ENCODE assay signal across 1 cellular context in the genomic region with DNA sequence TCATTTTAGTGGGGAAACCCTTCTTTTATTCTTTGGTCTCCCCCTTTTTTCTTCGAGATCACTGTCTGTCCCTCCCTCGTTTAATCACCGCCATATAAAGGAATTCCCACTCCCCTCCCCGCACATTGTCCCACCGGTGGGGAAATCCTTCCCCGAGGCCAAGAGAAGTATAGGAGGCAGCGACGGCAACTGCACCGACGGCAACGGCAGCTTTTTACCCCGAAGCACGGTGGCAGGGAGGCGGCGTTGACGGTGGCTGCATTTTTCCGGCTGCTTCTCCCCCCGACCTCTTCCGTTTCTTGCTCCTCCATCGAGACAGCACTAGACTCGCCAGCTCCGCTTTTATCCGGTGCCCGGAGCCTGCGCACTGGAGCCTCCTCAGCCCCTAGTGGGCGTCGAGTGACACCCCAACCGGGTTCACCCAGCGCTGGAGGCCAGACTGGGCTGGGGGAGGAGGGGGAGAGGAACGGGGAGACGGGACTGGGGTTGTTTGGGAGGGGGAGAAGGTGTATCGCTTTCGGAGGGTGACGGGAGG.
A peak's percentile ranks its signal among the peaks of the same experiment; 100 is the strongest.
TF ChIP-seq lines count a peak whose summit lies in the region.

No MANE protein-coding gene starts in this region.

TF ChIP-seq in H1, 55 proteins besides CTCF, POLR2A, EP300 and RAD21:
- TF ChIP-seq, protein P1, sequence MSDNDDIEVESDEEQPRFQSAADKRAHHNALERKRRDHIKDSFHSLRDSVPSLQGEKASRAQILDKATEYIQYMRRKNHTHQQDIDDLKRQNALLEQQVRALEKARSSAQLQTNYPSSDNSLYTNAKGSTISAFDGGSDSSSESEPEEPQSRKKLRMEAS (IDR thresholded peaks at IDR 0.05): no peak
- TF ChIP-seq CHD2 (IDR thresholded peaks at IDR 0.05; ENCODE audit: low read length) (no peak), JUND (IDR thresholded peaks at IDR 0.05; ENCODE audit: low read length) (no peak), BRCA1 (IDR thresholded peaks at IDR 0.05; ENCODE audit: low read depth, low read length) (no peak), TCF12 (IDR thresholded peaks at IDR 0.05; ENCODE audit: low read depth, low read length) (no peak), TBP (IDR thresholded peaks at IDR 0.05; ENCODE audit: low read depth, low read length) (peak; percentile 94), CBX5 (IDR thresholded peaks at IDR 0.05; ENCODE audit: low read depth, low read length) (no peak), EGR1 (IDR thresholded peaks at IDR 0.05; ENCODE audit: borderline replicate concordance, low read depth, low read length) (no peak), TAF1 (IDR thresholded peaks at IDR 0.05; ENCODE audit: low read depth, low read length) (peak; percentile 85), ASH2L (IDR thresholded peaks at IDR 0.05; ENCODE audit: low read length) (no peak), GABPA (IDR thresholded peaks at IDR 0.05; ENCODE audit: borderline replicate concordance, insufficient read depth, low read length) (no peak), YY1 (IDR thresholded peaks at IDR 0.05; ENCODE audit: low read depth, low read length) (no peak), TAF7 (optimal IDR thresholded peaks at IDR 0.05; ENCODE audit: borderline replicate concordance, low read depth, low read length) (peak; percentile 80), PHF8 (conservative IDR thresholded peaks at IDR 0.05; ENCODE audit: low read depth, low read length) (peak; percentile 38), CBX8 (IDR thresholded peaks at IDR 0.05; ENCODE audit: borderline replicate concordance, low read depth, low read length) (no peak), NANOG (IDR thresholded peaks at IDR 0.05; ENCODE audit: insufficient read depth, low read depth, low read length, poor library complexity, severe bottlenecking) (peak; percentile 25), SP1 (IDR thresholded peaks at IDR 0.05; ENCODE audit: low read depth, low read length) (0 out of 2 replicates have a peak, but pooled peaks have one; percentile 51), CREB1 (IDR thresholded peaks at IDR 0.05) (peak; percentile 36; the same call in 1 of the 2 replicates), KDM4A (IDR thresholded peaks at IDR 0.05; ENCODE audit: low read depth, low read length, severe bottlenecking) (peak; percentile 22), SIX5 (IDR thresholded peaks at IDR 0.05; ENCODE audit: low read depth, low read length) (no peak), SIN3A (conservative IDR thresholded peaks at IDR 0.05 in 1 of 2, IDR thresholded peaks at IDR 0.05 in 1 of 2; ENCODE audit: low read depth in 1 of 2, low read length in 2 of 2) (0 out of 4 replicates have a peak, but pooled peaks of 1 of the 2 experiments have one; percentile 7), HDAC2 (IDR thresholded peaks at IDR 0.05; ENCODE audit: borderline replicate concordance in 1 of 2, low read depth in 2 of 2, low read length in 2 of 2) (no peak), FOSL1 (IDR thresholded peaks at IDR 0.05; ENCODE audit: insufficient read depth, low read depth, low read length) (no peak), SP4 (IDR thresholded peaks at IDR 0.05; ENCODE audit: low read length) (0 out of 2 replicates have a peak, but pooled peaks have one; percentile 65), NRF1 (IDR thresholded peaks at IDR 0.05; ENCODE audit: low read depth, low read length) (peak; percentile 74), RFX5 (IDR thresholded peaks at IDR 0.05; ENCODE audit: borderline replicate concordance, low read depth, low read length) (no peak), RXRA (IDR thresholded peaks at IDR 0.05; ENCODE audit: insufficient read depth, low read depth, low read length) (no peak), POU5F1 (IDR thresholded peaks at IDR 0.05; ENCODE audit: low read depth, low read length) (no peak), SRF (IDR thresholded peaks at IDR 0.05; ENCODE audit: low read depth, low read length) (no peak), SIRT6 (IDR thresholded peaks at IDR 0.05; ENCODE audit: low read length) (no peak), CTBP2 (IDR thresholded peaks at IDR 0.05; ENCODE audit: borderline replicate concordance, insufficient read depth, insufficient read length, low read length) (no peak), SP2 (IDR thresholded peaks at IDR 0.05; ENCODE audit: low read length) (0 out of 2 replicates have a peak, but pooled peaks have one; percentile 8), SAP30 (IDR thresholded peaks at IDR 0.05; ENCODE audit: insufficient read depth, insufficient replicate concordance, low read length) (no peak), EZH2 (IDR thresholded peaks at IDR 0.05; ENCODE audit: low read depth, low read length, severe bottlenecking) (no peak), CEBPB (IDR thresholded peaks at IDR 0.05; ENCODE audit: low read depth, low read length) (no peak), MAFK (IDR thresholded peaks at IDR 0.05; ENCODE audit: low read depth, low read length) (no peak), KDM1A (IDR thresholded peaks at IDR 0.05; ENCODE audit: borderline replicate concordance, low read length) (no peak), POLR2AphosphoS5 (IDR thresholded peaks at IDR 0.05; ENCODE audit: low read depth, low read length) (peak; percentile 87), ZNF274 (IDR thresholded peaks at IDR 0.05; ENCODE audit: borderline replicate concordance, extremely low read depth, low read length) (no peak), KDM5A (IDR thresholded peaks at IDR 0.05; ENCODE audit: low read length) (no peak), BACH1 (IDR thresholded peaks at IDR 0.05; ENCODE audit: low read length) (no peak), TEAD4 (IDR thresholded peaks at IDR 0.05; ENCODE audit: low read depth, low read length) (no peak), RNF2 (IDR thresholded peaks at IDR 0.05; ENCODE audit: borderline replicate concordance, low read depth, low read length, missing control alignments, poor library complexity, severe bottlenecking) (no peak), CHD1 (IDR thresholded peaks at IDR 0.05; ENCODE audit: low read depth, low read length) (peak; percentile 79; the same call in 1 of the 2 replicates), BCL11A (IDR thresholded peaks at IDR 0.05; ENCODE audit: low read depth in 2 of 2, low read length in 2 of 2) (no peak), RBBP5 (IDR thresholded peaks at IDR 0.05; ENCODE audit: borderline replicate concordance, low read depth, low read length) (no peak), SUZ12 (IDR thresholded peaks at IDR 0.05; ENCODE audit: low read length) (no peak), JUN (IDR thresholded peaks at IDR 0.05; ENCODE audit: low read depth, low read length) (0 out of 2 replicates have a peak, but pooled peaks have one; percentile 17), HDAC6 (IDR thresholded peaks at IDR 0.05; ENCODE audit: low read depth, low read length) (no peak), GTF2F1 (IDR thresholded peaks at IDR 0.05; ENCODE audit: borderline replicate concordance, low read depth, low read length) (peak; percentile 18; the same call in 1 of the 2 replicates)
- TF ChIP-seq, protein P2, sequence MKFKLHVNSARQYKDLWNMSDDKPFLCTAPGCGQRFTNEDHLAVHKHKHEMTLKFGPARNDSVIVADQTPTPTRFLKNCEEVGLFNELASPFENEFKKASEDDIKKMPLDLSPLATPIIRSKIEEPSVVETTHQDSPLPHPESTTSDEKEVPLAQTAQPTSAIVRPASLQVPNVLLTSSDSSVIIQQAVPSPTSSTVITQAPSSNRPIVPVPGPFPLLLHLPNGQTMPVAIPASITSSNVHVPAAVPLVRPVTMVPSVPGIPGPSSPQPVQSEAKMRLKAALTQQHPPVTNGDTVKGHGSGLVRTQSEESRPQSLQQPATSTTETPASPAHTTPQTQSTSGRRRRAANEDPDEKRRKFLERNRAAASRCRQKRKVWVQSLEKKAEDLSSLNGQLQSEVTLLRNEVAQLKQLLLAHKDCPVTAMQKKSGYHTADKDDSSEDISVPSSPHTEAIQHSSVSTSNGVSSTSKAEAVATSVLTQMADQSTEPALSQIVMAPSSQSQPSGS (IDR thresholded peaks at IDR 0.05; ENCODE audit: low read length): no peak
- TF ChIP-seq, protein P3, sequence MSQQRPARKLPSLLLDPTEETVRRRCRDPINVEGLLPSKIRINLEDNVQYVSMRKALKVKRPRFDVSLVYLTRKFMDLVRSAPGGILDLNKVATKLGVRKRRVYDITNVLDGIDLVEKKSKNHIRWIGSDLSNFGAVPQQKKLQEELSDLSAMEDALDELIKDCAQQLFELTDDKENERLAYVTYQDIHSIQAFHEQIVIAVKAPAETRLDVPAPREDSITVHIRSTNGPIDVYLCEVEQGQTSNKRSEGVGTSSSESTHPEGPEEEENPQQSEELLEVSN (IDR thresholded peaks at IDR 0.05): no peak
- TF ChIP-seq, protein P4, sequence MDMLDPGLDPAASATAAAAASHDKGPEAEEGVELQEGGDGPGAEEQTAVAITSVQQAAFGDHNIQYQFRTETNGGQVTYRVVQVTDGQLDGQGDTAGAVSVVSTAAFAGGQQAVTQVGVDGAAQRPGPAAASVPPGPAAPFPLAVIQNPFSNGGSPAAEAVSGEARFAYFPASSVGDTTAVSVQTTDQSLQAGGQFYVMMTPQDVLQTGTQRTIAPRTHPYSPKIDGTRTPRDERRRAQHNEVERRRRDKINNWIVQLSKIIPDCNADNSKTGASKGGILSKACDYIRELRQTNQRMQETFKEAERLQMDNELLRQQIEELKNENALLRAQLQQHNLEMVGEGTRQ (IDR thresholded peaks at IDR 0.05; ENCODE audit: low read length): no peak
- TF ChIP-seq, protein P5, sequence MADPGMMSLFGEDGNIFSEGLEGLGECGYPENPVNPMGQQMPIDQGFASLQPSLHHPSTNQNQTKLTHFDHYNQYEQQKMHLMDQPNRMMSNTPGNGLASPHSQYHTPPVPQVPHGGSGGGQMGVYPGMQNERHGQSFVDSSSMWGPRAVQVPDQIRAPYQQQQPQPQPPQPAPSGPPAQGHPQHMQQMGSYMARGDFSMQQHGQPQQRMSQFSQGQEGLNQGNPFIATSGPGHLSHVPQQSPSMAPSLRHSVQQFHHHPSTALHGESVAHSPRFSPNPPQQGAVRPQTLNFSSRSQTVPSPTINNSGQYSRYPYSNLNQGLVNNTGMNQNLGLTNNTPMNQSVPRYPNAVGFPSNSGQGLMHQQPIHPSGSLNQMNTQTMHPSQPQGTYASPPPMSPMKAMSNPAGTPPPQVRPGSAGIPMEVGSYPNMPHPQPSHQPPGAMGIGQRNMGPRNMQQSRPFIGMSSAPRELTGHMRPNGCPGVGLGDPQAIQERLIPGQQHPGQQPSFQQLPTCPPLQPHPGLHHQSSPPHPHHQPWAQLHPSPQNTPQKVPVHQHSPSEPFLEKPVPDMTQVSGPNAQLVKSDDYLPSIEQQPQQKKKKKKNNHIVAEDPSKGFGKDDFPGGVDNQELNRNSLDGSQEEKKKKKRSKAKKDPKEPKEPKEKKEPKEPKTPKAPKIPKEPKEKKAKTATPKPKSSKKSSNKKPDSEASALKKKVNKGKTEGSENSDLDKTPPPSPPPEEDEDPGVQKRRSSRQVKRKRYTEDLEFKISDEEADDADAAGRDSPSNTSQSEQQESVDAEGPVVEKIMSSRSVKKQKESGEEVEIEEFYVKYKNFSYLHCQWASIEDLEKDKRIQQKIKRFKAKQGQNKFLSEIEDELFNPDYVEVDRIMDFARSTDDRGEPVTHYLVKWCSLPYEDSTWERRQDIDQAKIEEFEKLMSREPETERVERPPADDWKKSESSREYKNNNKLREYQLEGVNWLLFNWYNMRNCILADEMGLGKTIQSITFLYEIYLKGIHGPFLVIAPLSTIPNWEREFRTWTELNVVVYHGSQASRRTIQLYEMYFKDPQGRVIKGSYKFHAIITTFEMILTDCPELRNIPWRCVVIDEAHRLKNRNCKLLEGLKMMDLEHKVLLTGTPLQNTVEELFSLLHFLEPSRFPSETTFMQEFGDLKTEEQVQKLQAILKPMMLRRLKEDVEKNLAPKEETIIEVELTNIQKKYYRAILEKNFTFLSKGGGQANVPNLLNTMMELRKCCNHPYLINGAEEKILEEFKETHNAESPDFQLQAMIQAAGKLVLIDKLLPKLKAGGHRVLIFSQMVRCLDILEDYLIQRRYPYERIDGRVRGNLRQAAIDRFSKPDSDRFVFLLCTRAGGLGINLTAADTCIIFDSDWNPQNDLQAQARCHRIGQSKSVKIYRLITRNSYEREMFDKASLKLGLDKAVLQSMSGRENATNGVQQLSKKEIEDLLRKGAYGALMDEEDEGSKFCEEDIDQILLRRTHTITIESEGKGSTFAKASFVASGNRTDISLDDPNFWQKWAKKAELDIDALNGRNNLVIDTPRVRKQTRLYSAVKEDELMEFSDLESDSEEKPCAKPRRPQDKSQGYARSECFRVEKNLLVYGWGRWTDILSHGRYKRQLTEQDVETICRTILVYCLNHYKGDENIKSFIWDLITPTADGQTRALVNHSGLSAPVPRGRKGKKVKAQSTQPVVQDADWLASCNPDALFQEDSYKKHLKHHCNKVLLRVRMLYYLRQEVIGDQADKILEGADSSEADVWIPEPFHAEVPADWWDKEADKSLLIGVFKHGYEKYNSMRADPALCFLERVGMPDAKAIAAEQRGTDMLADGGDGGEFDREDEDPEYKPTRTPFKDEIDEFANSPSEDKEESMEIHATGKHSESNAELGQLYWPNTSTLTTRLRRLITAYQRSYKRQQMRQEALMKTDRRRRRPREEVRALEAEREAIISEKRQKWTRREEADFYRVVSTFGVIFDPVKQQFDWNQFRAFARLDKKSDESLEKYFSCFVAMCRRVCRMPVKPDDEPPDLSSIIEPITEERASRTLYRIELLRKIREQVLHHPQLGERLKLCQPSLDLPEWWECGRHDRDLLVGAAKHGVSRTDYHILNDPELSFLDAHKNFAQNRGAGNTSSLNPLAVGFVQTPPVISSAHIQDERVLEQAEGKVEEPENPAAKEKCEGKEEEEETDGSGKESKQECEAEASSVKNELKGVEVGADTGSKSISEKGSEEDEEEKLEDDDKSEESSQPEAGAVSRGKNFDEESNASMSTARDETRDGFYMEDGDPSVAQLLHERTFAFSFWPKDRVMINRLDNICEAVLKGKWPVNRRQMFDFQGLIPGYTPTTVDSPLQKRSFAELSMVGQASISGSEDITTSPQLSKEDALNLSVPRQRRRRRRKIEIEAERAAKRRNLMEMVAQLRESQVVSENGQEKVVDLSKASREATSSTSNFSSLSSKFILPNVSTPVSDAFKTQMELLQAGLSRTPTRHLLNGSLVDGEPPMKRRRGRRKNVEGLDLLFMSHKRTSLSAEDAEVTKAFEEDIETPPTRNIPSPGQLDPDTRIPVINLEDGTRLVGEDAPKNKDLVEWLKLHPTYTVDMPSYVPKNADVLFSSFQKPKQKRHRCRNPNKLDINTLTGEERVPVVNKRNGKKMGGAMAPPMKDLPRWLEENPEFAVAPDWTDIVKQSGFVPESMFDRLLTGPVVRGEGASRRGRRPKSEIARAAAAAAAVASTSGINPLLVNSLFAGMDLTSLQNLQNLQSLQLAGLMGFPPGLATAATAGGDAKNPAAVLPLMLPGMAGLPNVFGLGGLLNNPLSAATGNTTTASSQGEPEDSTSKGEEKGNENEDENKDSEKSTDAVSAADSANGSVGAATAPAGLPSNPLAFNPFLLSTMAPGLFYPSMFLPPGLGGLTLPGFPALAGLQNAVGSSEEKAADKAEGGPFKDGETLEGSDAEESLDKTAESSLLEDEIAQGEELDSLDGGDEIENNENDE (IDR thresholded peaks at IDR 0.05; ENCODE audit: insufficient replicate concordance, low read length): no peak
- TF ChIP-seq, protein P6, sequence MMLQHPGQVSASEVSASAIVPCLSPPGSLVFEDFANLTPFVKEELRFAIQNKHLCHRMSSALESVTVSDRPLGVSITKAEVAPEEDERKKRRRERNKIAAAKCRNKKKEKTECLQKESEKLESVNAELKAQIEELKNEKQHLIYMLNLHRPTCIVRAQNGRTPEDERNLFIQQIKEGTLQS (IDR thresholded peaks at IDR 0.05; ENCODE audit: insufficient read depth, low read depth, low read length): no peak
TF ChIP-seq in H1: peak in this region for 16.
